19 cellular contexts compared by ENCODE assay signal in genomic region chr2:181750305-181750704, GRCh38.
A peak's percentile ranks its signal among the peaks of the same experiment; 100 is the strongest.
DNase-seq lines count a peak whose midpoint lies in the region; ATAC-seq, FAIRE-seq and TF ChIP-seq lines count a peak whose summit lies in the region.
"Had no signal": no experiment of that assay in that cellular context is flagged by ENCODE, and none has a peak within 500 bp of the region (broad histone marks: within the 10 kb centered on the region; RNA-seq: fewer than 3 reads in every experiment).

No MANE protein-coding gene starts in this region.

- DNase-seq in ELF-1 (ENCODE audit: low read depth, low spot score): peak; percentile 66
- DNase-seq in WTC11 (ENCODE audit: low spot score): peak; percentile 12
- DNase-seq in kidney: peak; percentile 65
- DNase-seq in neural progenitor cell (ENCODE audit: low spot score): peak; percentile 5
- no peak for DNase-seq in NCI-H2107 (lab: John Stamatoyannopoulos, UW)
- DNase-seq: Calu3; DND-41; Kasumi-1; NCI-H1092 treated with DMSO at 0.1 percent for 48 hours; NCI-H1436 treated with DMSO at 0.1 percent for 48 hours; NCI-H187 treated with DMSO at 0.1 percent for 48 hours; NCI-H524; NCI-H774; NK-92 treated with Interleukin-12 subunit alpha and Interleukin-12 subunit beta, amount 100 ng/mL, for 24 hours; PC-3; SK-N-SH had no signal

- peaks cover 17% of the 10 kb centered on the region for H3K4me1 Mint-ChIP-seq in WTC11
- peaks cover 31% of the 10 kb centered on the region for H3K4me1 Mint-ChIP-seq in neural progenitor cell

- H3K4me1 ChIP-seq in kidney (ENCODE audit: control insufficient read depth in 1 of 2, insufficient read depth in 1 of 2, low read depth in 1 of 2, low read length in 2 of 2): no peaks in the 10 kb centered on the region
- H3K4me1 ChIP-seq in neural progenitor cell: peaks cover 13% of the 10 kb centered on the region
- H3K4me1 ChIP-seq: HAP-1 had no signal

- ATAC-seq in WTC11 (peak; percentile 73), GM18858 (IDR thresholded peaks at IDR 0.05; ENCODE audit: unreplicated experiment) (no peak), HG03457 (IDR thresholded peaks at IDR 0.05; ENCODE audit: unreplicated experiment) (no peak)
- ATAC-seq: PC-3 had no signal

- H3K79me2 ChIP-seq in neural progenitor cell (ENCODE audit: low read depth): no peaks in the 10 kb centered on the region

- no peak overlapping the region for H3K4me2 ChIP-seq in neural progenitor cell
- H3K4me2 ChIP-seq: SK-N-SH had no signal

- H3K9me3 ChIP-seq in kidney (ENCODE audit: control insufficient read depth in 1 of 2, low read length in 2 of 2): peaks cover 0 to 3% of the 10 kb centered on the region in 2 donors
- no peaks in the 10 kb centered on the region for H3K9me3 ChIP-seq in neural progenitor cell (ENCODE audit: low read depth)
- H3K9me3 ChIP-seq: HAP-1, SK-N-SH had no signal

- H3K4me3 Mint-ChIP-seq in WTC11: no peak overlapping the region
- no peak overlapping the region for H3K4me3 Mint-ChIP-seq in neural progenitor cell

- no peak overlapping the region for H3K27ac ChIP-seq in kidney (ENCODE audit: low read depth in 2 of 2, low read length in 2 of 2)
- H3K27ac ChIP-seq in neural progenitor cell: no peak overlapping the region

- no peaks in the 10 kb centered on the region for H4K20me1 ChIP-seq in neural progenitor cell (ENCODE audit: low read depth)

- H2AFZ ChIP-seq in neural progenitor cell (replicated peaks): peak overlapping the region; percentile 48

- H3K9ac ChIP-seq in kidney (ENCODE audit: low read length in 2 of 2): no peak overlapping the region
- H3K9ac ChIP-seq in neural progenitor cell: no peak overlapping the region
- H3K9ac ChIP-seq: SK-N-SH had no signal

- H3K4me3 ChIP-seq in kidney (ENCODE audit: low read length in 2 of 2) (no peak overlapping the region), neural progenitor cell (no peak overlapping the region)
- H3K4me3 ChIP-seq: HAP-1 had no signal

- no peaks in the 10 kb centered on the region for H3K27me3 ChIP-seq in neural progenitor cell

- no peaks in the 10 kb centered on the region for H3F3A ChIP-seq in neural progenitor cell (ENCODE audit: low read depth)

- FAIRE-seq in kidney (lab: Jason Lieb, UNC): no peak

- H3K36me3 ChIP-seq in kidney (ENCODE audit: control insufficient read depth in 1 of 2, insufficient read depth in 2 of 2, low read length in 2 of 2): no peaks in the 10 kb centered on the region
- no peaks in the 10 kb centered on the region for H3K36me3 ChIP-seq in neural progenitor cell
- H3K36me3 ChIP-seq: HAP-1 had no signal

- intact Hi-C loops in kidney (cut with DNase I): no loop called here

- H3K27ac Mint-ChIP-seq in WTC11 (no peak overlapping the region), neural progenitor cell (no peak overlapping the region)

- no peaks in the 10 kb centered on the region for H3K27me3 Mint-ChIP-seq in WTC11 (ENCODE audit: low read depth)
- H3K27me3 Mint-ChIP-seq in neural progenitor cell (ENCODE audit: insufficient read depth, low read depth): no peaks in the 10 kb centered on the region

- no peaks in the 10 kb centered on the region for H3K36me3 Mint-ChIP-seq in WTC11
- peaks cover 1% of the 10 kb centered on the region for H3K36me3 Mint-ChIP-seq in neural progenitor cell

- POLR2A ChIA-PET in WTC11 (lab: Charles Lee): no interaction called here

- H3K9me3 Mint-ChIP-seq in WTC11: peaks cover 9% of the 10 kb centered on the region
- peaks cover 30% of the 10 kb centered on the region for H3K9me3 Mint-ChIP-seq in neural progenitor cell

- TF ChIP-seq CTCF in WTC11 (IDR thresholded peaks at IDR 0.05) (no peak), kidney (IDR thresholded peaks at IDR 0.05; ENCODE audit: borderline replicate concordance, extremely low read depth, insufficient read depth) (no peak), neural progenitor cell (IDR thresholded peaks at IDR 0.05) (no peak)

- CTCF ChIA-PET in WTC11 (lab: Charles Lee): interaction anchor here (0.6 to 1.5 kb wide), 2 partner anchors 25 to 142 kb away, joined by 3 read pairs; no protein-coding TSS in a partner anchor

TF ChIP-seq in WTC11, 78 proteins besides CTCF, POLR2A, EP300 and RAD21:
- no peak for TF ChIP-seq RORB (CRISPR knock-in tag; IDR thresholded peaks at IDR 0.05)
- no peak for TF ChIP-seq ELF4 (CRISPR knock-in tag; IDR thresholded peaks at IDR 0.05; ENCODE audit: low read depth)
- no peak for TF ChIP-seq CREM (CRISPR knock-in tag; IDR thresholded peaks at IDR 0.05)
- no peak for TF ChIP-seq RELA (CRISPR knock-in tag; IDR thresholded peaks at IDR 0.05; ENCODE audit: borderline replicate concordance)
- no peak for TF ChIP-seq ZNF121 (CRISPR knock-in tag; IDR thresholded peaks at IDR 0.05)
- no peak for TF ChIP-seq KAT7 (CRISPR knock-in tag; IDR thresholded peaks at IDR 0.05; ENCODE audit: borderline replicate concordance)
- no peak for TF ChIP-seq JAZF1 (CRISPR knock-in tag; IDR thresholded peaks at IDR 0.05)
- TF ChIP-seq ZNF671 (CRISPR knock-in tag; IDR thresholded peaks at IDR 0.05): no peak
- no peak for TF ChIP-seq NR3C1 (CRISPR knock-in tag; conservative IDR thresholded peaks at IDR 0.05; ENCODE audit: low read depth)
- no peak for TF ChIP-seq PREB (CRISPR knock-in tag; IDR thresholded peaks at IDR 0.05; ENCODE audit: borderline replicate concordance)
- no peak for TF ChIP-seq MYBL2 (CRISPR knock-in tag; IDR thresholded peaks at IDR 0.05)
- TF ChIP-seq, protein P1, sequence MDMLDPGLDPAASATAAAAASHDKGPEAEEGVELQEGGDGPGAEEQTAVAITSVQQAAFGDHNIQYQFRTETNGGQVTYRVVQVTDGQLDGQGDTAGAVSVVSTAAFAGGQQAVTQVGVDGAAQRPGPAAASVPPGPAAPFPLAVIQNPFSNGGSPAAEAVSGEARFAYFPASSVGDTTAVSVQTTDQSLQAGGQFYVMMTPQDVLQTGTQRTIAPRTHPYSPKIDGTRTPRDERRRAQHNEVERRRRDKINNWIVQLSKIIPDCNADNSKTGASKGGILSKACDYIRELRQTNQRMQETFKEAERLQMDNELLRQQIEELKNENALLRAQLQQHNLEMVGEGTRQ (CRISPR knock-in tag; IDR thresholded peaks at IDR 0.05): no peak
- no peak for TF ChIP-seq NR2C2 (CRISPR knock-in tag; IDR thresholded peaks at IDR 0.05)
- TF ChIP-seq, protein P2, sequence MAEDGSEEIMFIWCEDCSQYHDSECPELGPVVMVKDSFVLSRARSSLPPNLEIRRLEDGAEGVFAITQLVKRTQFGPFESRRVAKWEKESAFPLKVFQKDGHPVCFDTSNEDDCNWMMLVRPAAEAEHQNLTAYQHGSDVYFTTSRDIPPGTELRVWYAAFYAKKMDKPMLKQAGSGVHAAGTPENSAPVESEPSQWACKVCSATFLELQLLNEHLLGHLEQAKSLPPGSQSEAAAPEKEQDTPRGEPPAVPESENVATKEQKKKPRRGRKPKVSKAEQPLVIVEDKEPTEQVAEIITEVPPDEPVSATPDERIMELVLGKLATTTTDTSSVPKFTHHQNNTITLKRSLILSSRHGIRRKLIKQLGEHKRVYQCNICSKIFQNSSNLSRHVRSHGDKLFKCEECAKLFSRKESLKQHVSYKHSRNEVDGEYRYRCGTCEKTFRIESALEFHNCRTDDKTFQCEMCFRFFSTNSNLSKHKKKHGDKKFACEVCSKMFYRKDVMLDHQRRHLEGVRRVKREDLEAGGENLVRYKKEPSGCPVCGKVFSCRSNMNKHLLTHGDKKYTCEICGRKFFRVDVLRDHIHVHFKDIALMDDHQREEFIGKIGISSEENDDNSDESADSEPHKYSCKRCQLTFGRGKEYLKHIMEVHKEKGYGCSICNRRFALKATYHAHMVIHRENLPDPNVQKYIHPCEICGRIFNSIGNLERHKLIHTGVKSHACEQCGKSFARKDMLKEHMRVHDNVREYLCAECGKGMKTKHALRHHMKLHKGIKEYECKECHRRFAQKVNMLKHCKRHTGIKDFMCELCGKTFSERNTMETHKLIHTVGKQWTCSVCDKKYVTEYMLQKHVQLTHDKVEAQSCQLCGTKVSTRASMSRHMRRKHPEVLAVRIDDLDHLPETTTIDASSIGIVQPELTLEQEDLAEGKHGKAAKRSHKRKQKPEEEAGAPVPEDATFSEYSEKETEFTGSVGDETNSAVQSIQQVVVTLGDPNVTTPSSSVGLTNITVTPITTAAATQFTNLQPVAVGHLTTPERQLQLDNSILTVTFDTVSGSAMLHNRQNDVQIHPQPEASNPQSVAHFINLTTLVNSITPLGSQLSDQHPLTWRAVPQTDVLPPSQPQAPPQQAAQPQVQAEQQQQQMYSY (CRISPR knock-in tag; IDR thresholded peaks at IDR 0.05): no peak
